1 cellular context compared by ENCODE assay signal in the genomic region with DNA sequence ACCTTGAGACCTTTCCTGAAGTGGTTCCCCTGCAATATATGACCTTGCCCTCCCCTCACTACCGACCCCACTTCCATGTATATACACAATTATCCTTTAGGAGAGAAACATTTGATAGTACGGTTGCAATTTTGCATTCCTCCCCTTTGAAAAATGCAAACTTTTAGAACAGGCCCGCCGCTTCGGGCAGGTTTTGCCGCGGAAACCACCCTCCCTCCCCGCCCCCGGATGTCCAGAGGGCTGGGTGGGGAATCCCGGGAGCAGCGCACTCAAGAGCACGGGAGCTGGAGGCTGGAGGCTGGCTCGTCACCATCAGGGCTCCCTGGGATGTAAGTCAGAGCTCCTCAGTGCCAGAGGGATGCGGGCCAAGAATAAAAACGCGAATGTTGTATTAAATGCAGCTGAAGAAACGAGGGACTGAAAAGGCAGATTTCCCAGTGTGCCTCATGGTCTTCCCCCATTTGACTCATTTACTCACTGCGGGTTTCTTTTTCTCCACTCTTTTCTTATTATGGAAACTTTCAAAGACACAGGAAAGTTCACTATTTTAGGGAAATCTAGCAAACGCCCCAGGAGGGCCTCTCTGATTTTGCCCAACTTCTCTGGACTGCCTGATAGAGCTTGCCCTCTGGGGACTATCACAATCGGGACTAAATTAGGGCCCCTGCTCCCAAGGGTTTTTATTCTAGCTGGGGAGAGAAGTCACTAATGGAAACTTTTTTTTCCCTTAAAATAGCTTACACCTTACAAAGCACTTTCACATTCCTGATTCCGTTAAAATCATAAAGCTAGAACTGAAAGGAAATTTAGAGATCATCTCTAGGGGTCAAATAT.
A peak's percentile ranks its signal among the peaks of the same experiment; 100 is the strongest.
TF ChIP-seq lines count a peak whose summit lies in the region.

No MANE protein-coding gene starts in this region.

TF ChIP-seq in A549, 52 proteins besides CTCF, POLR2A, EP300 and RAD21 (continued from another document):
- TF ChIP-seq EHF (CRISPR knock-in tag; IDR thresholded peaks at IDR 0.05) (no peak; the same call in 1 of the 2 replicates), KDM5A (IDR thresholded peaks at IDR 0.05) (no peak), HOXB13 (CRISPR knock-in tag; IDR thresholded peaks at IDR 0.05; ENCODE audit: low read depth) (no peak), CHD2 (IDR thresholded peaks at IDR 0.05; ENCODE audit: low read length, partially characterized antibody) (no peak), KDM1A (IDR thresholded peaks at IDR 0.05; ENCODE audit: low read depth) (no peak), RFX5 (IDR thresholded peaks at IDR 0.05) (no peak), TP53 (CRISPR knock-in tag; IDR thresholded peaks at IDR 0.05) (no peak), RCOR1 (IDR thresholded peaks at IDR 0.05; ENCODE audit: low read depth, low read length) (no peak), EHMT2 (IDR thresholded peaks at IDR 0.05; ENCODE audit: low read depth) (no peak), ELK1 (IDR thresholded peaks at IDR 0.05; ENCODE audit: low read depth, low read length) (no peak), ZNF302 (CRISPR knock-in tag; IDR thresholded peaks at IDR 0.05) (no peak), HOXA7 (CRISPR knock-in tag; IDR thresholded peaks at IDR 0.05) (peak; percentile 6; the same call in 1 of the 2 replicates), ATOH8 (CRISPR knock-in tag; IDR thresholded peaks at IDR 0.05; ENCODE audit: low read depth) (no peak), MYC (IDR thresholded peaks at IDR 0.05; ENCODE audit: borderline replicate concordance, low read length) (no peak; the same call in 1 of the 2 replicates), NR3C1 (IDR thresholded peaks at IDR 0.05) (no peak), CBX8 (IDR thresholded peaks at IDR 0.05) (no peak), ZC3H11A (IDR thresholded peaks at IDR 0.05) (no peak), GATA3 (IDR thresholded peaks at IDR 0.05; ENCODE audit: borderline replicate concordance) (no peak), MAFK (IDR thresholded peaks at IDR 0.05; ENCODE audit: partially characterized antibody) (no peak), BCL3 (IDR thresholded peaks at IDR 0.05) (no peak; the same call in 2 of the 3 replicates), HDAC2 (IDR thresholded peaks at IDR 0.05) (no peak), NFE2L2 (conservative IDR thresholded peaks at IDR 0.05; ENCODE audit: low read length) (no peak), FOSL2 (IDR thresholded peaks at IDR 0.05) (no peak), FOSL2 (CRISPR knock-in tag; IDR thresholded peaks at IDR 0.05) (peak; percentile 57), HEYL (CRISPR knock-in tag; IDR thresholded peaks at IDR 0.05) (no peak), MAZ (IDR thresholded peaks at IDR 0.05; ENCODE audit: borderline replicate concordance, low read depth, low read length) (peak; percentile 61; the same call in 1 of the 2 replicates), JUNB (IDR thresholded peaks at IDR 0.05) (no peak), FOXS1 (CRISPR knock-in tag; IDR thresholded peaks at IDR 0.05) (no peak), POLR2AphosphoS2 (conservative IDR thresholded peaks at IDR 0.05; ENCODE audit: low read length) (no peak)
- TF ChIP-seq, protein P1, sequence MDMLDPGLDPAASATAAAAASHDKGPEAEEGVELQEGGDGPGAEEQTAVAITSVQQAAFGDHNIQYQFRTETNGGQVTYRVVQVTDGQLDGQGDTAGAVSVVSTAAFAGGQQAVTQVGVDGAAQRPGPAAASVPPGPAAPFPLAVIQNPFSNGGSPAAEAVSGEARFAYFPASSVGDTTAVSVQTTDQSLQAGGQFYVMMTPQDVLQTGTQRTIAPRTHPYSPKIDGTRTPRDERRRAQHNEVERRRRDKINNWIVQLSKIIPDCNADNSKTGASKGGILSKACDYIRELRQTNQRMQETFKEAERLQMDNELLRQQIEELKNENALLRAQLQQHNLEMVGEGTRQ (IDR thresholded peaks at IDR 0.05), result no peak
